Comparison of ENCODE assay signal across 8 cellular contexts in genomic region chr20:16575390-16576140, GRCh38. TPM values are rescaled to one million over a fixed set of nuclear protein-coding genes. Genes with fewer than 3 reads are reported as not detected.
A peak's percentile ranks its signal among the peaks of the same experiment; 100 is the strongest.
DNase-seq lines count a peak whose midpoint lies in the region; ATAC-seq and TF ChIP-seq lines count a peak whose summit lies in the region.

No MANE protein-coding gene starts in this region.

- H2AK5ac ChIP-seq in neuronal stem cell (ENCODE audit: low read depth, low read length), result no peak overlapping the region

- no peak overlapping the region for H2BK15ac ChIP-seq in neuronal stem cell (ENCODE audit: low read length)

- peak overlapping the region; percentile 64 for H3K9ac ChIP-seq in PC-3 (ENCODE audit: low read length)
- H3K9ac ChIP-seq in endocrine pancreas (ENCODE audit: control insufficient read depth, insufficient read depth, low read length), result peak overlapping the region; percentile 65
- no peak overlapping the region for H3K9ac ChIP-seq in neuronal stem cell (ENCODE audit: low read depth, low read length, poor library complexity)

- H3K27ac ChIP-seq in PC-3 (ENCODE audit: low read length), result peak overlapping the region; percentile 4; the same call in 1 of the 2 replicates
- no peak overlapping the region for H3K27ac ChIP-seq in neuronal stem cell (replicated peaks; ENCODE audit: low read length)

- TF ChIP-seq CTCF in GM06990 (IDR thresholded peaks at IDR 0.05; ENCODE audit: insufficient read depth, low read length, poor library complexity, severe bottlenecking) (no peak), PC-3 (conservative IDR thresholded peaks at IDR 0.05; ENCODE audit: low read depth, low read length) (no peak)

- H3K4me1 ChIP-seq in PC-3 (ENCODE audit: insufficient read depth, low read length), result peaks cover 38% of the 10 kb centered on the region
- no peaks in the 10 kb centered on the region for H3K4me1 ChIP-seq in endocrine pancreas (ENCODE audit: control insufficient read depth, insufficient read depth, low read length)
- peaks cover 3 to 9% of the 10 kb centered on the region in 2 donors for H3K4me1 ChIP-seq in neuronal stem cell (ENCODE audit: control insufficient read depth in 2 of 2, insufficient read depth in 1 of 2, low read depth in 1 of 2, low read length in 2 of 2)

- H4K20me1 ChIP-seq in PC-3 (ENCODE audit: low read length), result no peaks in the 10 kb centered on the region

- H3K27me3 ChIP-seq in GM06990 (replicated peaks; ENCODE audit: control insufficient read depth, insufficient read depth, low read length), result no peaks in the 10 kb centered on the region
- no peaks in the 10 kb centered on the region for H3K27me3 ChIP-seq in PC-3 (ENCODE audit: low read length)
- H3K27me3 ChIP-seq in endocrine pancreas (ENCODE audit: control insufficient read depth, insufficient read depth, low read length), result no peaks in the 10 kb centered on the region
- H3K27me3 ChIP-seq in neuronal stem cell (ENCODE audit: control insufficient read depth in 3 of 3, insufficient read depth in 3 of 3, low read depth in 1 of 3, low read length in 3 of 3), result no peaks in the 10 kb centered on the region

- ATAC-seq in PC-3, result no peak
- ATAC-seq in HG03520 (IDR thresholded peaks at IDR 0.05; ENCODE audit: unreplicated experiment), result no peak
- ATAC-seq in HG02870 (IDR thresholded peaks at IDR 0.05; ENCODE audit: unreplicated experiment), result no peak

- H2AFZ ChIP-seq in PC-3 (ENCODE audit: low read length) (peak overlapping the region; percentile 95), neuronal stem cell (ENCODE audit: low read length) (peak overlapping the region; percentile 95)

- H3K4me2 ChIP-seq in PC-3 (ENCODE audit: low read length) (peak overlapping the region; percentile 99), neuronal stem cell (ENCODE audit: insufficient read depth, low read length, poor library complexity, severe bottlenecking) (peak overlapping the region; percentile 85)

- H3F3A ChIP-seq in PC-3 (ENCODE audit: low read length, unreplicated experiment), result no peaks in the 10 kb centered on the region

- H3K36me3 ChIP-seq in GM06990 (ENCODE audit: control insufficient read depth, insufficient read depth, low read length), result no peaks in the 10 kb centered on the region
- H3K36me3 ChIP-seq in PC-3 (ENCODE audit: low read depth, low read length), result no peaks in the 10 kb centered on the region
- H3K36me3 ChIP-seq in endocrine pancreas (ENCODE audit: control insufficient read depth, insufficient read depth, low read length), result no peaks in the 10 kb centered on the region
- H3K36me3 ChIP-seq in neuronal stem cell (replicated peaks in 1 of 2; ENCODE audit: control insufficient read depth in 2 of 2, insufficient read depth in 2 of 2, low read length in 2 of 2), result no peaks in the 10 kb centered on the region

- no peaks in the 10 kb centered on the region for H3K79me1 ChIP-seq in neuronal stem cell (ENCODE audit: low read depth, low read length)

- no peak overlapping the region for H2BK120ac ChIP-seq in neuronal stem cell (ENCODE audit: low read depth, low read length)

- intact Hi-C loops in PC-3 (cut with micrococcal nuclease), result loop anchor here (10.0 kb wide), 2 partner anchors 159 to 189 kb away; partner anchors contain the start of gene SNRPB2

- no peak overlapping the region for H2BK12ac ChIP-seq in neuronal stem cell (ENCODE audit: low read length)

- CTCF ChIA-PET in PC-3 (lab: Charles Lee), result no interaction called here

- H4K8ac ChIP-seq in neuronal stem cell (ENCODE audit: low read depth, low read length), result no peak overlapping the region

- no TSS peak for BruUV-seq in PC-3 (replicated peaks; lab: Mats Ljungman, UMichigan)

- H2BK5ac ChIP-seq in neuronal stem cell (ENCODE audit: low read length), result no peak overlapping the region

- H3K9me3 ChIP-seq in PC-3 (ENCODE audit: low read length) (no peaks in the 10 kb centered on the region), endocrine pancreas (ENCODE audit: control insufficient read depth, low read length) (no peaks in the 10 kb centered on the region), neuronal stem cell (replicated peaks in 1 of 2; ENCODE audit: control insufficient read depth in 2 of 2, insufficient read depth in 1 of 2, low read depth in 1 of 2, low read length in 2 of 2) (no peaks in the 10 kb centered on the region)

- H3K79me2 ChIP-seq in PC-3 (ENCODE audit: low read length), result peaks cover 24% of the 10 kb centered on the region

- H3K18ac ChIP-seq in neuronal stem cell (ENCODE audit: low read length), result no peak overlapping the region

- H3K4me3 ChIP-seq in GM06990 (replicated peaks; ENCODE audit: low read depth, low read length) (peak overlapping the region; percentile 55), PC-3 (ENCODE audit: low read length) (peak overlapping the region; percentile 73), endocrine pancreas (ENCODE audit: control insufficient read depth, insufficient read depth, low read length) (peak overlapping the region; percentile 84), neuronal stem cell (ENCODE audit: low read length in 2 of 2) (peak overlapping the region; percentile 49 to 67)

- H3K14ac ChIP-seq in neuronal stem cell (ENCODE audit: low read length), result no peak overlapping the region

- no peak overlapping the region for H4K91ac ChIP-seq in neuronal stem cell (ENCODE audit: low read depth, low read length, poor library complexity)

- H3K9me2 ChIP-seq in PC-3 (replicated peaks; ENCODE audit: low read length), result no peaks in the 10 kb centered on the region; the same call in 1 of the 2 replicates

- DNase-seq in GM06990 (ENCODE audit: extremely low read depth, insufficient read length), result no peak
- no peak for DNase-seq in PC-3
- no peak for DNase-seq in neuronal stem cell (ENCODE audit: low spot score)
- DNase-seq in DMS153 (lab: John Stamatoyannopoulos, UW), result no peak
- DNase-seq in NCI-H1048 (lab: John Stamatoyannopoulos, UW), result no peak

- H3K4ac ChIP-seq in neuronal stem cell (ENCODE audit: low read length), result no peak overlapping the region

- no peak overlapping the region for H3K23ac ChIP-seq in neuronal stem cell (ENCODE audit: low read depth, low read length, poor library complexity)

- WGBS in neuronal stem cell (ENCODE audit: extremely low coverage in 2 of 2, insufficient read length in 2 of 2, insufficient replicate concordance in 1 of 2), 2 donors, result no CpG with 5 or more reads among the region's 18 CpGs

- POLR2A ChIA-PET in PC-3 (lab: Charles Lee; ENCODE audit: unreplicated experiment), result no interaction called here

RNA-seq across cellular contexts. Expression of gene KIF16B, which starts 2.3 kb away (rescaled TPM):
- total RNA-seq in PC-3 (2014; rRNA removed), result 11.1 and 12.7 TPM in 2 replicates
- polyA plus RNA-seq in neuronal stem cell (2013, experiment 1 of 2), result 4.6 TPM
- 4.9 TPM for polyA plus RNA-seq in neuronal stem cell (2013, experiment 2 of 2)
